In the genomic region with DNA sequence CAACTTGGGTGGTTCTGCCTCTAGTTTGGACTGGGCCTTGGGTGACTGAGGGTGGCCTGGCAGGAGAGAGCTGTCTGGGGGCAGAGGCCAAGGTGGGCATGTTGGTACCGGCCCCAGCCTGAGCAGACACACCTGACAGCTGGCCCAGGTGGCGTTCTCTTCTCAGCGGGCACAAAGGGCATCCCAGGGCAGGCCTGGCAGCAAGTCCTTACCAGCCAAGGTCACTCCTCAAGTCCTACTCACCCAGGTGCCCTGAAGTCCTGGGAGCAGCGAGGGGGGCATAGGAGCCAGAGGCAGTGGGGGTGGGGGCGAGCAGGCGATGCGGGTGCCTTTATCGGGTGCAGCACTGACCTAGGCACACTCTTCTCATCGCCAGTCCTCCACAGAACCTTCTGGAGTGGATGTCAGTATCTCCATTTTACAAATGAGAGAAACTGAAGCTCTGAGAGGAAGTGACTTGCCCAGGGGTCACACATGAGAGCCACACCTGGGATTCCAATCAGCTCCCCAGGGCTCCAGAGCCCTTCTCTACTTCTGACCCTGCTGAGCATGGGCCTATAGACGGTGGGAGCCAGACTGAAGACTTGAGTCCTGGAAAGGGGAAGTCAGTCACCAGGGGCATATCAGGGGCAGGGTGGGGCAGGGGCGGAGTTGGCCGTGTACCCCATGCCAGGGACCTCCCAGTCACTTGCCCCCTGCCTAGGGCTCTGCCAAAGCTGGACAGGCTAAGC, we compare ENCODE assay signal across 10 cellular contexts. TPM values are rescaled to one million over a fixed set of nuclear protein-coding genes. Genes with fewer than 3 reads are reported as not detected.
DNase-seq lines count a peak whose midpoint lies in the region; ATAC-seq and TF ChIP-seq lines count a peak whose summit lies in the region.
"Had no signal": no experiment of that assay in that cellular context is flagged by ENCODE, and none has a peak within 500 bp of the region (broad histone marks: within the 10 kb centered on the region; RNA-seq: fewer than 3 reads in every experiment).

No MANE protein-coding gene starts in this region.

- 0% methylated on average over 1 of the region's 12 CpGs for WGBS in right lobe of liver (ENCODE audit: insufficient coverage, low coverage, low lambda C conversion rate, missing lambda C conversion rate)

- H3K4me3 ChIP-seq in right lobe of liver (no peak overlapping the region), upper lobe of right lung (no peak overlapping the region)

- ATAC-seq in Right ventricle myocardium inferior (peak; percentile 26), left cardiac atrium (no peak), right lobe of liver (peak; percentile 9 to 54 (median 34)), upper lobe of right lung (peak; percentile 5)
- ATAC-seq: natural killer cell had no signal

- no peak for DNase-seq in Right ventricle myocardium inferior (ENCODE audit: missing footprints)
- DNase-seq in left cardiac atrium: no peak
- peak in 2 of 3 donors; percentile 77 to 79 for DNase-seq in right lobe of liver
- DNase-seq in upper lobe of right lung: no peak
- no peak for DNase-seq in SHP77 (lab: John Stamatoyannopoulos, UW)
- no peak for DNase-seq in activated CD4-positive, alpha-beta T cell treated with anti-CD3 and anti-CD28 coated beads, Interleukin-2, amount 50 U/mL, for 1 hour
- DNase-seq: natural killer cell, NCI-H82 had no signal

- no peak for TF ChIP-seq POLR2A in right lobe of liver (IDR thresholded peaks at IDR 0.05)

- peaks cover 0 to 33% (median 6%) of the 10 kb centered on the region in 4 donors for H3K36me3 ChIP-seq in right lobe of liver
- H3K36me3 ChIP-seq in upper lobe of right lung: peaks cover 46% of the 10 kb centered on the region

- TF ChIP-seq CTCF in right lobe of liver (IDR thresholded peaks at IDR 0.05): no peak
- no peak for TF ChIP-seq CTCF in upper lobe of right lung (IDR thresholded peaks at IDR 0.05)

- H3K27ac ChIP-seq in right lobe of liver (peak overlapping the region in 1 of 3 donors; percentile 85), upper lobe of right lung (peak overlapping the region; percentile 42)

- no peaks in the 10 kb centered on the region for H3K27me3 ChIP-seq in right lobe of liver
- H3K27me3 ChIP-seq in upper lobe of right lung: no peaks in the 10 kb centered on the region

- H3K9me3 ChIP-seq in right lobe of liver: no peaks in the 10 kb centered on the region
- no peaks in the 10 kb centered on the region for H3K9me3 ChIP-seq in upper lobe of right lung

- intact Hi-C loops in Right ventricle myocardium inferior (cut with DNase I) (loop anchor here (5.0 kb wide), 1 partner anchor 53 kb away; a partner anchor contains a TSS), left cardiac atrium (cut with DNase I) (no loop called here), right lobe of liver (cut with DNase I) (loop anchor here (10.0 kb wide), 1 partner anchor 141 kb away; no protein-coding TSS in a partner anchor), upper lobe of right lung (cut with DNase I) (no loop called here)

- H3K4me1 ChIP-seq in right lobe of liver: peaks cover 0 to 31% (median 14%) of the 10 kb centered on the region in 4 donors
- H3K4me1 ChIP-seq in upper lobe of right lung: peaks cover 14% of the 10 kb centered on the region

RNA-seq across cellular contexts. Expression of a gene that starts 0.6 kb away (rescaled TPM):
- total RNA-seq in Right ventricle myocardium inferior (57.2 TPM), left cardiac atrium (1 to 10 TPM; 5.4 to 7.3 TPM), right lobe of liver (10 to 100 TPM in 1 of 6 experiments, 1 to 10 TPM in 4, under 1 TPM in 1; 0.69 to 11.6 (median 3.2) TPM), upper lobe of right lung (3.0 TPM)

RNA-seq across cellular contexts. Expression of a gene that starts 6.8 kb away (rescaled TPM):
- total RNA-seq in Right ventricle myocardium inferior (not detected), left cardiac atrium (not detected), right lobe of liver (10 to 100 TPM; 15.8 to 33.5 (median 19.1) TPM), upper lobe of right lung (not detected)
- total RNA-seq: activated CD8-positive, alpha-beta memory T cell treated with anti-CD3 and anti-CD28 coated beads for 36 hours; natural killer cell; T-helper 1 cell treated with Interleukin-12 subunit alpha and Interleukin-12 subunit beta and Interleukin-4 antibody, amounts not matched to agents 30 ng/mL and 1 ng/mL, for 36 hours had no signal

RNA-seq across cellular contexts. Expression of a gene that starts 23.1 kb away (rescaled TPM):
- total RNA-seq in Right ventricle myocardium inferior (97.6 TPM), left cardiac atrium (10 to 100 TPM; 75.1 to 82.8 TPM), right lobe of liver (10 to 100 TPM in 1 of 6 experiments, 1 to 10 TPM in 5; 4.0 to 13.1 (median 6.0) TPM), upper lobe of right lung (39.0 TPM)
- total RNA-seq: activated CD8-positive, alpha-beta memory T cell treated with anti-CD3 and anti-CD28 coated beads for 36 hours; T-helper 1 cell treated with Interleukin-12 subunit alpha and Interleukin-12 subunit beta and Interleukin-4 antibody, amounts not matched to agents 30 ng/mL and 1 ng/mL, for 36 hours had no signal

RNA-seq across cellular contexts. Expression of a gene that starts 51.3 kb away (rescaled TPM):
- total RNA-seq in Right ventricle myocardium inferior (91.4 TPM), left cardiac atrium (10 to 100 TPM; 64.5 to 70.4 TPM), right lobe of liver (10 to 100 TPM; 15.6 to 27.9 (median 20.2) TPM), upper lobe of right lung (90.9 TPM)

Comparison
In these comparisons a context has a peak if more than half of its experiments do, and no peak if none do; other contexts are left out.
1. ATAC-seq: peak in Right ventricle myocardium inferior (single experiment), right lobe of liver (4 of 4) and upper lobe of right lung (single experiment); none in left cardiac atrium (0 of 2).
2. intact Hi-C loops: an anchor here in Right ventricle myocardium inferior (5.0 kb wide) and right lobe of liver (10.0 kb wide); none called in left cardiac atrium and upper lobe of right lung.
3. DNase-seq: peak in right lobe of liver (2 of 3); none in Right ventricle myocardium inferior (single experiment), left cardiac atrium (single experiment), upper lobe of right lung (single experiment), SHP77 (0 of 2) and activated CD4-positive, alpha-beta T cell treated with anti-CD3 and anti-CD28 coated beads, Interleukin-2, amount 50 U/mL, for 1 hour (single experiment).
4. RNA of a gene that starts 6.8 kb away (total RNA-seq): 15.8 to 33.5 TPM in right lobe of liver; not detected in Right ventricle myocardium inferior (single experiment), not detected in left cardiac atrium and not detected in upper lobe of right lung (single experiment); every median in the first group is over 10 times any median in the second.